Comparison of ENCODE assay signal across 21 cellular contexts in genomic region chr1:920008-920407, GRCh38. TPM values are rescaled to one million over a fixed set of nuclear protein-coding genes. Genes with fewer than 3 reads are reported as not detected.
DNase-seq lines count a peak whose midpoint lies in the region; ATAC-seq, FAIRE-seq and TF ChIP-seq lines count a peak whose summit lies in the region.
"Had no signal": no experiment of that assay in that cellular context is flagged by ENCODE, and none has a peak within 500 bp of the region (broad histone marks: within the 10 kb centered on the region; RNA-seq: fewer than 3 reads in every experiment).

No MANE protein-coding gene starts in this region.

- CTCF ChIA-PET in H1 (lab: Charles Lee; ENCODE audit: partially characterized antibody) = interaction anchor here (0.6 to 3.0 kb wide), 9 partner anchors 8 to 141 kb away, joined by 3 to 20 read pairs (median 4); no protein-coding TSS in a partner anchor

- H2BK12ac ChIP-seq in H1 (ENCODE audit: low read depth, low read length) = peak overlapping the region; percentile 82; the same call in 1 of the 2 replicates

- no peak for TF ChIP-seq POLR2A in H1 (IDR thresholded peaks at IDR 0.05; ENCODE audit: control extremely low read depth in 1 of 2, low read depth in 2 of 2, low read length in 2 of 2)

- DNase-seq in NCI-H1417 (lab: John Stamatoyannopoulos, UW) = peak; percentile 31 to 81 (median 78)
- no peak for DNase-seq in NCI-H1417 treated with DMSO at 0.1 percent for 48 hours (lab: John Stamatoyannopoulos, UW)
- DNase-seq in H1 (ENCODE audit: low read depth in 1 of 2, low spot score in 2 of 2) = no peak
- DNase-seq: activated CD4-positive, alpha-beta T cell treated with anti-CD3 and anti-CD28 coated beads for 36 hours; activated effector memory CD4-positive, alpha-beta T cell treated with Interleukin-2 at 50 U/mL for 16 hours; CD4-positive, CD25-positive, alpha-beta regulatory T cell; central memory CD4-positive, alpha-beta T cell; DND-41; KG1; lower lobe of right lung; NCI-H1092 treated with DMSO at 0.1 percent for 48 hours; NCI-H2227 treated with DMSO at 0.1 percent for 48 hours; ovary; stimulated activated CD4-positive, alpha-beta T cell treated with anti-CD3 and anti-CD28 coated beads, Interleukin-1b, Interleukin-23, amount 100 ng/mL, for 48 hours; stomach had no signal

- H2BK20ac ChIP-seq in H1 (ENCODE audit: low read length) = peak overlapping the region; percentile 48; the same call in 1 of the 2 replicates

- TF ChIP-seq RAD21 in H1 (IDR thresholded peaks at IDR 0.05 in 1 of 2, conservative IDR thresholded peaks at IDR 0.05 in 1 of 2; ENCODE audit: low read depth in 2 of 2, low read length in 2 of 2) = no peak

- H3K4ac ChIP-seq in H1 (replicated peaks; ENCODE audit: insufficient read length, low read depth, low read length) = no peak overlapping the region

- H3K4me3 ChIP-seq in Loucy (ENCODE audit: low read length, poor library complexity, severe bottlenecking) (no peak overlapping the region), H1 (ENCODE audit: extremely low read depth in 1 of 4, insufficient read depth in 2 of 4, low read depth in 3 of 4, low read length in 4 of 4) (no peak overlapping the region)
- H3K4me3 ChIP-seq: ovary had no signal

- H3K27me3 ChIP-seq in Loucy (ENCODE audit: insufficient read depth, low read length, poor library complexity, severe bottlenecking) = no peaks in the 10 kb centered on the region
- peaks cover 53 to 98% (median 87%) of the 10 kb centered on the region in 4 experiments for H3K27me3 ChIP-seq in H1 (replicated peaks in 1 of 4; ENCODE audit: control insufficient read depth in 3 of 4, extremely low read depth in 1 of 4, insufficient read depth in 3 of 4, low read length in 3 of 4)

- H3K79me2 ChIP-seq in Loucy (ENCODE audit: insufficient read depth, low read length) (no peaks in the 10 kb centered on the region), H1 (ENCODE audit: control insufficient read depth in 1 of 2, insufficient read depth in 2 of 2, low read length in 2 of 2) (no peaks in the 10 kb centered on the region)

- peaks cover 36% of the 10 kb centered on the region for H3K4me1 ChIP-seq in Loucy (ENCODE audit: insufficient read depth, low read length, poor library complexity, severe bottlenecking)
- peaks cover 0 to 27% (median 17%) of the 10 kb centered on the region in 4 experiments; a peak in 6 of 7 replicates for H3K4me1 ChIP-seq in H1 (replicated peaks in 1 of 4; ENCODE audit: control insufficient read depth in 3 of 4, insufficient read depth in 4 of 4, low read length in 3 of 4)

- H3K56ac ChIP-seq in H1 (replicated peaks; ENCODE audit: insufficient read length, low read depth, low read length) = no peak overlapping the region

- POLR2A ChIA-PET in H1 (lab: Charles Lee; ENCODE audit: partially characterized antibody) = interaction anchor here (1.0 to 2.0 kb wide), 6 partner anchors 14 to 105 kb away, joined by 3 to 10 read pairs (median 3); no protein-coding TSS in a partner anchor

- H4K20me1 ChIP-seq in Loucy (ENCODE audit: insufficient read depth, low read length, poor library complexity, severe bottlenecking) (no peaks in the 10 kb centered on the region), H1 (replicated peaks in 1 of 2; ENCODE audit: control insufficient read depth in 1 of 2, insufficient read depth in 2 of 2, low read length in 2 of 2) (peaks cover 13 to 24% of the 10 kb centered on the region in 2 experiments)

- H3K9ac ChIP-seq in Loucy (ENCODE audit: low read depth, low read length, poor library complexity, severe bottlenecking) (no peak overlapping the region), H1 (replicated peaks in 1 of 4; ENCODE audit: extremely low read depth in 1 of 4, low read depth in 3 of 4, low read length in 3 of 4) (no peak overlapping the region)

- H3K79me1 ChIP-seq in H1 (ENCODE audit: low read depth, low read length) = no peaks in the 10 kb centered on the region

- H3K4me2 ChIP-seq in Loucy (ENCODE audit: low read depth, low read length, poor library complexity, severe bottlenecking) (peak overlapping the region; percentile 92), H1 (ENCODE audit: insufficient read depth in 1 of 2, low read depth in 2 of 2, low read length in 2 of 2) (peak overlapping the region in 1 of 2 experiments; percentile 48; a peak in 1 of 4 replicates)

- ATAC-seq in HG03095 (IDR thresholded peaks at IDR 0.05; ENCODE audit: unreplicated experiment) = no peak
- no peak for ATAC-seq in HG02678 (IDR thresholded peaks at IDR 0.05; ENCODE audit: unreplicated experiment)
- ATAC-seq: activated CD4-positive, alpha-beta T cell treated with anti-CD3 and anti-CD28 coated beads for 36 hours had no signal

- H3K23ac ChIP-seq in H1 (ENCODE audit: insufficient read length) = no peak overlapping the region

- no peaks in the 10 kb centered on the region for H3F3A ChIP-seq in Loucy (ENCODE audit: low read depth)

- H3K36me3 ChIP-seq in Loucy (ENCODE audit: insufficient read depth, low read length) (no peaks in the 10 kb centered on the region), H1 (ENCODE audit: control insufficient read depth in 2 of 4, insufficient read depth in 4 of 4, low read length in 3 of 4) (peaks cover 0 to 8% (median 0%) of the 10 kb centered on the region in 4 experiments; a peak in 1 of 8 replicates)
- H3K36me3 ChIP-seq: esophagus muscularis mucosa, lower lobe of right lung, ovary, stomach had no signal

- H3K18ac ChIP-seq in H1 (ENCODE audit: extremely low read depth, low read length) = no peak overlapping the region

- H2BK5ac ChIP-seq in H1 (ENCODE audit: low read depth, low read length) = no peak overlapping the region

- H4K5ac ChIP-seq in H1 (ENCODE audit: insufficient read length, low read depth, low read length) = no peak overlapping the region

- TF ChIP-seq EP300 in H1 (IDR thresholded peaks at IDR 0.05; ENCODE audit: borderline replicate concordance in 1 of 2, low read depth in 2 of 2, low read length in 2 of 2) = no peak

- no peaks in the 10 kb centered on the region for H3K9me2 ChIP-seq in Loucy (replicated peaks; ENCODE audit: low read depth, low read length)

- no peak overlapping the region for H2BK120ac ChIP-seq in H1 (replicated peaks; ENCODE audit: low read depth, low read length)

- no peak overlapping the region for H3K27ac ChIP-seq in H1 (ENCODE audit: low read depth, low read length)
- H3K27ac ChIP-seq: esophagus muscularis mucosa, lower lobe of right lung, ovary, stomach had no signal

- 91% methylated on average over 23 of the region's 23 CpGs; no CpG with 5 or more reads in 1 of the 2 experiments for WGBS in H1 (ENCODE audit: extremely low coverage in 1 of 2, insufficient coverage in 1 of 2, insufficient read length in 1 of 2, insufficient replicate concordance in 2 of 2, low coverage in 1 of 2, low lambda C conversion rate in 2 of 2, missing lambda C conversion rate in 1 of 2), 2 experiments

- peaks cover 5% of the 10 kb centered on the region; the same call in 1 of the 2 replicates for H3K23me2 ChIP-seq in H1 (ENCODE audit: low read depth, low read length)

- no peak overlapping the region for H2AK5ac ChIP-seq in H1 (ENCODE audit: low read depth, low read length)

- H3K9me3 ChIP-seq in Loucy (ENCODE audit: insufficient read depth, low read depth, low read length) = no peaks in the 10 kb centered on the region
- no peaks in the 10 kb centered on the region for H3K9me3 ChIP-seq in H1 (ENCODE audit: insufficient read depth in 2 of 2, low read depth in 1 of 2, low read length in 1 of 2)
- H3K9me3 ChIP-seq: esophagus muscularis mucosa, lower lobe of right lung, ovary, stomach had no signal

- H2BK15ac ChIP-seq in H1 (ENCODE audit: low read length) = 0 out of 2 replicates have a peak overlapping the region, but pooled peaks have one; percentile 83

- no peak for TF ChIP-seq CTCF in Loucy (conservative IDR thresholded peaks at IDR 0.05; ENCODE audit: low read length)
- TF ChIP-seq CTCF in H1 (IDR thresholded peaks at IDR 0.05; ENCODE audit: control extremely low read depth in 1 of 3, insufficient read depth in 1 of 3, low read depth in 1 of 3, low read length in 3 of 3) = no peak

- no peak overlapping the region for H3K14ac ChIP-seq in H1 (ENCODE audit: insufficient read length)

- H4K91ac ChIP-seq in H1 (replicated peaks; ENCODE audit: insufficient read length, low read length) = peak overlapping the region; percentile 17

- no peak overlapping the region; the same call in 1 of the 2 replicates for H4K8ac ChIP-seq in H1 (ENCODE audit: extremely low read depth, insufficient read depth, low read length)

- no peak overlapping the region for H2AFZ ChIP-seq in Loucy (ENCODE audit: low read length)
- no peak overlapping the region for H2AFZ ChIP-seq in H1 (ENCODE audit: low read length)

- FAIRE-seq in H1 (lab: Jason Lieb, UNC) = no peak
- FAIRE-seq: A204.1 had no signal

RNA-seq across cellular contexts. Expression of gene SAMD11, which starts 3.7 kb away (rescaled TPM):
- total RNA-seq in H1 (2021; fragmentation: NEBNext Ultra II Directional; extraction: Animal tissue kit (Norgen Biotek cat#: 25700)) = 0.25 and 0.30 TPM in 2 replicates
- polyA plus RNA-seq in H1 (2011; rRNA removed) = 0.18 and 0.66 TPM in 2 replicates
- polyA plus RNA-seq in H1 (2011; cell fraction: cytosol; rRNA removed) = 0.74 TPM
- 2.3 TPM for polyA plus RNA-seq in H1 (2011; cell fraction: nucleus; rRNA removed)
- polyA plus RNA-seq in H1 (2012, experiment 1 of 2) = 0.13 to 0.43 TPM (median 0.25 TPM) in 3 of 4 replicates, not detected in the other
- polyA plus RNA-seq in H1 (2012, experiment 2 of 2) = 1.7 TPM
- 0.06 TPM for polyA plus RNA-seq in H1 (2013, experiment 1 of 2)
- 0.06 TPM for polyA plus RNA-seq in H1 (2013, experiment 2 of 2)
- polyA minus RNA-seq in H1 (2011; rRNA and poly(A)+ RNA removed) = 0.10 TPM in 1 of 2 replicates, not detected in the other
- polyA minus RNA-seq in H1 (2011; cell fraction: cytosol; rRNA and poly(A)+ RNA removed) = 11.0 TPM
- polyA minus RNA-seq in H1 (2011; cell fraction: nucleus; rRNA and poly(A)+ RNA removed) = 1.3 TPM
- total RNA-seq: activated CD4-positive, alpha-beta T cell treated with anti-CD3 and anti-CD28 coated beads for 36 hours; CD4-positive, CD25-positive, alpha-beta regulatory T cell; SK-MEL-5 had no signal

RNA-seq across cellular contexts. Expression of gene NOC2L, which starts 39.0 kb away (rescaled TPM):
- 130 TPM in 2 replicates for total RNA-seq in H1 (2021; fragmentation: NEBNext Ultra II Directional; extraction: Animal tissue kit (Norgen Biotek cat#: 25700))
- polyA plus RNA-seq in H1 (2011; rRNA removed) = 74.7 and 115 TPM in 2 replicates
- 102 TPM for polyA plus RNA-seq in H1 (2011; cell fraction: cytosol; rRNA removed)
- polyA plus RNA-seq in H1 (2011; cell fraction: nucleus; rRNA removed) = 134 TPM
- polyA plus RNA-seq in H1 (2012, experiment 1 of 2) = 82.3 to 121 TPM (median 117 TPM) in 4 replicates
- 111 TPM for polyA plus RNA-seq in H1 (2012, experiment 2 of 2)
- polyA plus RNA-seq in H1 (2013, experiment 1 of 2) = 70.9 TPM
- 66.0 TPM for polyA plus RNA-seq in H1 (2013, experiment 2 of 2)
- 83.7 and 85.6 TPM in 2 replicates for polyA minus RNA-seq in H1 (2011; rRNA and poly(A)+ RNA removed)
- polyA minus RNA-seq in H1 (2011; cell fraction: cytosol; rRNA and poly(A)+ RNA removed) = 73.3 TPM
- 46.5 TPM for polyA minus RNA-seq in H1 (2011; cell fraction: nucleus; rRNA and poly(A)+ RNA removed)

RNA-seq across cellular contexts. Expression of gene KLHL17, which starts 40.4 kb away (rescaled TPM):
- total RNA-seq in H1 (2021; fragmentation: NEBNext Ultra II Directional; extraction: Animal tissue kit (Norgen Biotek cat#: 25700)) = 30.1 and 32.6 TPM in 2 replicates
- polyA plus RNA-seq in H1 (2011; rRNA removed) = 36.1 and 62.3 TPM in 2 replicates
- polyA plus RNA-seq in H1 (2011; cell fraction: cytosol; rRNA removed) = 40.0 TPM
- polyA plus RNA-seq in H1 (2011; cell fraction: nucleus; rRNA removed) = 508 TPM
- polyA plus RNA-seq in H1 (2012, experiment 1 of 2) = 23.1 to 39.3 TPM (median 34.1 TPM) in 4 replicates
- 21.6 TPM for polyA plus RNA-seq in H1 (2012, experiment 2 of 2)
- 30.7 TPM for polyA plus RNA-seq in H1 (2013, experiment 1 of 2)
- polyA plus RNA-seq in H1 (2013, experiment 2 of 2) = 26.7 TPM
- polyA minus RNA-seq in H1 (2011; rRNA and poly(A)+ RNA removed) = 5.8 and 7.8 TPM in 2 replicates
- 14.6 TPM for polyA minus RNA-seq in H1 (2011; cell fraction: cytosol; rRNA and poly(A)+ RNA removed)
- 47.3 TPM for polyA minus RNA-seq in H1 (2011; cell fraction: nucleus; rRNA and poly(A)+ RNA removed)

RNA-seq across cellular contexts. Expression of gene PLEKHN1, which starts 46.3 kb away (rescaled TPM):
- total RNA-seq in H1 (2021; fragmentation: NEBNext Ultra II Directional; extraction: Animal tissue kit (Norgen Biotek cat#: 25700)) = 1.5 TPM in 2 replicates
- 0.39 and 1.2 TPM in 2 replicates for polyA plus RNA-seq in H1 (2011; rRNA removed)
- 0.65 TPM for polyA plus RNA-seq in H1 (2011; cell fraction: cytosol; rRNA removed)
- 4.0 TPM for polyA plus RNA-seq in H1 (2011; cell fraction: nucleus; rRNA removed)
- 0.94 to 1.3 TPM (median 1.00 TPM) in 4 replicates for polyA plus RNA-seq in H1 (2012, experiment 1 of 2)
- polyA plus RNA-seq in H1 (2012, experiment 2 of 2) = 0.51 TPM
- 1.1 TPM for polyA plus RNA-seq in H1 (2013, experiment 1 of 2)
- polyA plus RNA-seq in H1 (2013, experiment 2 of 2) = 1.3 TPM
- 0.06 and 0.10 TPM in 2 replicates for polyA minus RNA-seq in H1 (2011; rRNA and poly(A)+ RNA removed)
- 0.88 TPM for polyA minus RNA-seq in H1 (2011; cell fraction: cytosol; rRNA and poly(A)+ RNA removed)
- 1.3 TPM for polyA minus RNA-seq in H1 (2011; cell fraction: nucleus; rRNA and poly(A)+ RNA removed)

Comparison
In these comparisons a context has a peak if more than half of its experiments do, and no peak if none do; other contexts are left out.
1. DNase-seq: peak in NCI-H1417 (3 of 3); none in NCI-H1417 treated with DMSO at 0.1 percent for 48 hours (single experiment) and H1 (0 of 2).